Comparison of ENCODE assay signal across 12 cellular contexts in genomic region chr17:67594115-67594878, GRCh38.
DNase-seq lines count a peak whose midpoint lies in the region; ATAC-seq, FAIRE-seq and TF ChIP-seq lines count a peak whose summit lies in the region.
"Had no signal": no experiment of that assay in that cellular context is flagged by ENCODE, and none has a peak within 500 bp of the region (broad histone marks: within the 10 kb centered on the region; RNA-seq: fewer than 3 reads in every experiment).

No MANE protein-coding gene starts in this region.

- H3K9me3 Mint-ChIP-seq in chondrocyte (ENCODE audit: low read depth): peaks cover under 1% of the 10 kb centered on the region

- peaks cover 0 to 6% (median 0%) of the 10 kb centered on the region in 4 donors for H3K4me1 ChIP-seq in right lobe of liver
- H3K4me1 ChIP-seq in OCI-LY7 (ENCODE audit: insufficient read depth, low read length, poor library complexity, severe bottlenecking): no peaks in the 10 kb centered on the region
- H3K4me1 ChIP-seq: spleen had no signal

- CTCF ChIA-PET in OCI-LY7 (lab: Charles Lee; ENCODE audit: unreplicated experiment): no interaction called here

- no peaks in the 10 kb centered on the region for H3K79me2 ChIP-seq in OCI-LY7 (ENCODE audit: insufficient read depth, low read depth, low read length)

- 69% methylated on average over 4 of the region's 7 CpGs for WGBS in right lobe of liver (ENCODE audit: insufficient coverage, low coverage, low lambda C conversion rate, missing lambda C conversion rate)

- no peak overlapping the region for H3K27ac ChIP-seq in right lobe of liver
- no peak overlapping the region for H3K27ac ChIP-seq in OCI-LY7 (ENCODE audit: low read depth, low read length, poor library complexity, severe bottlenecking)
- H3K27ac ChIP-seq: spleen had no signal

- TF ChIP-seq CTCF in right lobe of liver (IDR thresholded peaks at IDR 0.05) (no peak), chondrocyte (IDR thresholded peaks at IDR 0.05) (no peak), OCI-LY7 (conservative IDR thresholded peaks at IDR 0.05; ENCODE audit: low read length) (no peak)

- no peaks in the 10 kb centered on the region for H4K20me1 ChIP-seq in OCI-LY7 (ENCODE audit: insufficient read depth, low read length)

- H3K27me3 ChIP-seq in right lobe of liver: no peaks in the 10 kb centered on the region
- H3K27me3 ChIP-seq: spleen had no signal

- no peaks in the 10 kb centered on the region for H3K9me2 ChIP-seq in OCI-LY7 (ENCODE audit: insufficient read depth, low read length)

- intact Hi-C loops in right lobe of liver (cut with DNase I): no loop called here
- intact Hi-C loops in left cardiac atrium (cut with DNase I): no loop called here
- intact Hi-C loops in OCI-LY7 (cut with micrococcal nuclease; ENCODE audit: unreplicated experiment): no loop called here

- TF ChIP-seq POLR2A in GM12891 (IDR thresholded peaks at IDR 0.05; ENCODE audit: low read depth, low read length) (no peak), right lobe of liver (IDR thresholded peaks at IDR 0.05) (no peak)

- no peak overlapping the region for H2AFZ ChIP-seq in OCI-LY7 (ENCODE audit: low read length)

- peak; percentile 46 for ATAC-seq in GM21576 (IDR thresholded peaks at IDR 0.05; ENCODE audit: unreplicated experiment)
- ATAC-seq in right lobe of liver: peak; percentile 45 to 70 (median 63)
- no peak for ATAC-seq in HG03520 (IDR thresholded peaks at IDR 0.05; ENCODE audit: unreplicated experiment)
- no peak for ATAC-seq in left cardiac atrium
- ATAC-seq: Panc1 had no signal

- no peak overlapping the region for H3K27ac Mint-ChIP-seq in chondrocyte (ENCODE audit: unreplicated experiment)
- H3K27ac Mint-ChIP-seq: mesothelial cell of epicardium had no signal

- H3K4me3 ChIP-seq in right lobe of liver (no peak overlapping the region), OCI-LY7 (ENCODE audit: low read depth, low read length, poor library complexity, severe bottlenecking) (no peak overlapping the region)
- H3K4me3 ChIP-seq: spleen had no signal

- no peaks in the 10 kb centered on the region for H3K4me1 Mint-ChIP-seq in chondrocyte (ENCODE audit: low read depth)
- H3K4me1 Mint-ChIP-seq: mesothelial cell of epicardium had no signal

- peak; percentile 58 for FAIRE-seq in GM12891 (lab: Jason Lieb, UNC)

- no peaks in the 10 kb centered on the region for H3K27me3 Mint-ChIP-seq in chondrocyte (ENCODE audit: low read depth)

- H3K36me3 ChIP-seq in right lobe of liver (no peaks in the 10 kb centered on the region), OCI-LY7 (ENCODE audit: insufficient read depth, low read length) (no peaks in the 10 kb centered on the region)
- H3K36me3 ChIP-seq: spleen had no signal

- DNase-seq in GM12891 (ENCODE audit: insufficient read length, low spot score): no peak
- peak; percentile 31 for DNase-seq in NAMALWA (ENCODE audit: low spot score)
- no peak for DNase-seq in right lobe of liver
- no peak for DNase-seq in chondrocyte (ENCODE audit: low spot score)
- no peak for DNase-seq in left cardiac atrium
- DNase-seq in OCI-LY7 (ENCODE audit: low spot score): no peak
- DNase-seq: activated effector memory CD4-positive, alpha-beta T cell treated with Interleukin-2 at 50 U/mL for 16 hours had no signal

- no peak overlapping the region for H3K4me3 Mint-ChIP-seq in chondrocyte (ENCODE audit: unreplicated experiment)
- H3K4me3 Mint-ChIP-seq: mesothelial cell of epicardium had no signal

- no peaks in the 10 kb centered on the region for H3K9me3 ChIP-seq in right lobe of liver
- no peaks in the 10 kb centered on the region for H3K9me3 ChIP-seq in OCI-LY7 (ENCODE audit: low read length)
- H3K9me3 ChIP-seq: spleen had no signal

- H3K36me3 Mint-ChIP-seq in chondrocyte (ENCODE audit: low read depth): no peaks in the 10 kb centered on the region

- POLR2A ChIA-PET in OCI-LY7 (lab: Charles Lee): interaction anchor here (1.2 kb wide), 1 partner anchor 51 kb away, joined by 3 read pairs; no protein-coding TSS in a partner anchor

- no peak overlapping the region for H3K4me2 ChIP-seq in OCI-LY7 (ENCODE audit: low read length)

- no TSS peak for BruUV-seq in OCI-LY7 (replicated peaks; lab: Mats Ljungman, UMichigan)

TF ChIP-seq in GM12891, 5 proteins besides CTCF, POLR2A, EP300 and RAD21:
- TF ChIP-seq PAX5 (IDR thresholded peaks at IDR 0.05; ENCODE audit: insufficient read depth, low read length, severe bottlenecking): no peak
- no peak for TF ChIP-seq POLR2AphosphoS5 (IDR thresholded peaks at IDR 0.05; ENCODE audit: low read depth, low read length)
- TF ChIP-seq SPI1 (IDR thresholded peaks at IDR 0.05; ENCODE audit: low read depth, low read length): peak; percentile 93
- no peak for TF ChIP-seq POU2F2 (IDR thresholded peaks at IDR 0.05; ENCODE audit: low read depth, low read length)
- TF ChIP-seq TAF1 (IDR thresholded peaks at IDR 0.05; ENCODE audit: low read depth, low read length): 0 out of 2 replicates have a peak, but pooled peaks have one; percentile 7

Comparison
In these comparisons a context has a peak if more than half of its experiments do, and no peak if none do; other contexts are left out.
1. ATAC-seq: peak in GM21576 (single experiment) and right lobe of liver (4 of 4); none in HG03520 (single experiment) and left cardiac atrium (0 of 2).